Comparison of ENCODE assay signal across 23 cellular contexts in the genomic region with DNA sequence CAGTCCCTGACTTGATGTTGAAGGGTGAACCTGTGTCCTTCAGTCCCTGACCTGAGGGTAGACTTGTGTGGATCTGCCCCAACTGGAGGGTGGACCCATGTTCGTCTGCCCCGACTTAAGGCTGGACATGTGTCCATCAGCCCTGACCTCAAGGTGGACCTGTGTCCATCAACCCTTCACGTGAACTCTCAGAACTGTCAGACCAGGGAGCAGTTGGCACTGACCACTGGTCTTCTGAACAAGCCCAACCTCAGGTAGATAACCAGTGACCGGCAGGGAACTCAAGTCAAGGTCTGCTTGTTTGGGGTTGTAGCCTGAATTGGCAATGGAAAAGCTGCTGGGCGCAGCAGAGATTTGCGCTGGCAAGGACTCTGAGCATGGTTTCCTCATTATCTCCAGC.
"Had no signal": no experiment of that assay in that cellular context is flagged by ENCODE, and none has a peak within 500 bp of the region (broad histone marks: within the 10 kb centered on the region; RNA-seq: fewer than 3 reads in every experiment).

No MANE protein-coding gene starts in this region.

- FAIRE-seq: islet of Langerhans, pancreas had no signal

- H3K4me1 ChIP-seq: breast epithelium, colonic mucosa, heart left ventricle, pancreas, sigmoid colon had no signal

- H3K27me3 ChIP-seq: breast epithelium, colonic mucosa, heart left ventricle, pancreas, sigmoid colon had no signal

- ATAC-seq: activated T-cell treated with anti-CD3 and anti-CD28 coated beads, Interleukin-2, amount 50 U/mL, for 72 hours; heart left ventricle; pancreas; stimulated activated naive B cell treated with anti-CD40 and anti-IgM and Interleukin-4, amounts not matched to agents 10 μg/mL and 1 μg/mL and 100 μg/mL, for 72 hours had no signal

- DNase-seq: activated effector memory CD4-positive, alpha-beta T cell treated with Interleukin-2 at 50 U/mL for 16 hours; activated naive CD4-positive, alpha-beta T cell treated with anti-CD3 and anti-CD28 coated beads for 36 hours; activated naive CD8-positive, alpha-beta T cell treated with anti-CD3 and anti-CD28 coated beads, Interleukin-2, amount 10 ng/mL, durations not matched to agents 7 days and 5 days; activated T-cell treated with anti-CD3 and anti-CD28 coated beads, Interleukin-2, amount 50 U/mL, for 72 hours; amniotic stem cell; sigmoid colon; stimulated activated CD4-positive, alpha-beta T cell treated with anti-CD3 and anti-CD28 coated beads, Interleukin-2, amount 100 ng/mL, for 48 hours; stimulated activated CD8-positive, alpha-beta memory T cell treated with anti-CD3 and anti-CD28 coated beads, Interleukin-4, amount 100 ng/mL, for 48 hours; stimulated activated naive B cell treated with anti-CD40 and anti-IgM and Interleukin-4, amounts not matched to agents 10 μg/mL and 1 μg/mL and 100 μg/mL, for 72 hours; T-helper 9 cell had no signal

- H3K27me3 Mint-ChIP-seq: type B pancreatic cell had no signal

- H3K36me3 ChIP-seq: breast epithelium, colonic mucosa, heart left ventricle, neutrophil, pancreas, sigmoid colon, thoracic aorta had no signal

- H3K27ac ChIP-seq: breast epithelium, colonic mucosa, epithelial cell of prostate, heart left ventricle, neutrophil, pancreas, sigmoid colon, thoracic aorta had no signal

- H3K4me3 ChIP-seq: breast epithelium, colonic mucosa, heart left ventricle, pancreas, sigmoid colon, smooth muscle cell, thoracic aorta had no signal

- H3K9me3 ChIP-seq: breast epithelium, colonic mucosa, neutrophil, pancreas, sigmoid colon, thoracic aorta had no signal

- H3K27ac Mint-ChIP-seq: activated naive CD4-positive, alpha-beta T cell treated with anti-CD3 and anti-CD28 coated beads for 36 hours; activated naive CD8-positive, alpha-beta T cell treated with anti-CD3 and anti-CD28 coated beads, Interleukin-2, amount 10 ng/mL, durations not matched to agents 7 days and 5 days; activated T-cell treated with anti-CD3 and anti-CD28 coated beads, Interleukin-2, amount 50 U/mL, for 72 hours; endodermal cell; mesothelial cell of epicardium; nephron; stimulated activated naive B cell treated with anti-CD40 and anti-IgM and Interleukin-4, amounts not matched to agents 10 μg/mL and 1 μg/mL and 100 μg/mL, for 72 hours; type B pancreatic cell had no signal

- H3K36me3 Mint-ChIP-seq: activated naive CD8-positive, alpha-beta T cell treated with anti-CD3 and anti-CD28 coated beads, Interleukin-2, amount 10 ng/mL, durations not matched to agents 7 days and 5 days; mesothelial cell of epicardium; stimulated activated naive B cell treated with anti-CD40 and anti-IgM and Interleukin-4, amounts not matched to agents 10 μg/mL and 1 μg/mL and 100 μg/mL, for 72 hours; type B pancreatic cell had no signal

- H3K4me1 Mint-ChIP-seq: activated naive CD8-positive, alpha-beta T cell treated with anti-CD3 and anti-CD28 coated beads, Interleukin-2, amount 10 ng/mL, durations not matched to agents 7 days and 5 days; mesothelial cell of epicardium; nephron; stimulated activated naive B cell treated with anti-CD40 and anti-IgM and Interleukin-4, amounts not matched to agents 10 μg/mL and 1 μg/mL and 100 μg/mL, for 72 hours had no signal

- H3K9me3 Mint-ChIP-seq: activated naive CD4-positive, alpha-beta T cell treated with anti-CD3 and anti-CD28 coated beads for 36 hours; type B pancreatic cell had no signal

- H3K4me2 ChIP-seq: smooth muscle cell had no signal

- H3K4me3 Mint-ChIP-seq: activated naive CD4-positive, alpha-beta T cell treated with anti-CD3 and anti-CD28 coated beads for 36 hours; activated naive CD8-positive, alpha-beta T cell treated with anti-CD3 and anti-CD28 coated beads, Interleukin-2, amount 10 ng/mL, durations not matched to agents 7 days and 5 days; activated T-cell treated with anti-CD3 and anti-CD28 coated beads, Interleukin-2, amount 50 U/mL, for 72 hours; endodermal cell; mesothelial cell of epicardium; nephron; stimulated activated naive B cell treated with anti-CD40 and anti-IgM and Interleukin-4, amounts not matched to agents 10 μg/mL and 1 μg/mL and 100 μg/mL, for 72 hours; type B pancreatic cell had no signal
